Comparison of ENCODE assay signal across 8 cellular contexts in the genomic region with DNA sequence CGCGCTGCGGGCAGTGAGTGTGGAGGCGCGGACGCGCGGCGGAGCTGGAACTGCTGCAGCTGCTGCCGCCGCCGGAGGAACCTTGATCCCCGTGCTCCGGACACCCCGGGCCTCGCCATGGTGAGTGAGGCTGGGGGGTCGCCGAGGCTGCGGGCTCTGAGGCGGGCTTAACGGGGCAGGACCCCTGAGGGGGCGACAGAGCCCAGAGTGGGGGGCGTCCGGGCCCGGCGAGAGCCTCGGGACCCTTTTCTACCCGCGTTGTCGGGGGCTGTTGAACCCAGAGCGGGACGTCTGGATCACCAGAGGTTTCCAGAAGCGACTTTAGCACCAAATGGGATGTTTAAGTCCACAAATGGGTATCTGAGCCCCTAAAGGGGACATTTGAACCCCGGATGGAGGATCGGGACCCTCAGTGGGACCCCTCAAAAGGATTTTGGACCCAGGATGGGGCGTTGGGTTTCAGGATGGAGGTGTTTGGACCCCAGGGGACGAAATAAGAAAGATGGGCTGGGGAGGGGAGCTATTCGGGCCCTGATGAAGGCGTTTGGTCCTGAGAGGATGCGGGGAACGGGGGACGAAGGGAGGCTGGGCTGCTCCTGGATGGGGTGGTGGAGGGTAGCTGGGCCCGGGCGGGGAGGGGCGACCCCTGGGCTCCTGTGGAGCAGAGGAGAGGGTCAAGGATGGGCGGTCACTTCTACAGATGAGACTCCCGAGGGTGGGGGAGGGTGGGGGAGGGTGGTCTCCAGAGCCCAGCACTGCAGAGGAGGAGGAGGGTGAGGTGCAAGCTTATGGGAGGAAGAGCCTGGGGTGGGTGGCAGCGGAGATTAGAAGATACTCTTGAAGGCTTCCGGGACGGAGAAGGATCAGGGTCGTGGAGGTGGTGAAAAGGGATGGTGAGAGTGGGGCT. TPM values are rescaled to one million over a fixed set of nuclear protein-coding genes. Genes with fewer than 3 reads are reported as not detected.
A peak's percentile ranks its signal among the peaks of the same experiment; 100 is the strongest.
DNase-seq lines count a peak whose midpoint lies in the region; ATAC-seq, FAIRE-seq and TF ChIP-seq lines count a peak whose summit lies in the region.

Gene CALM3, plus strand, starts transcription at position 13 of the 907 bp plus-strand sequence. Its CDS starts 105 bp downstream, at position 118.

- peaks cover 0 to 4% (median 0%) of the 10 kb centered on the region in 4 donors for H3K36me3 ChIP-seq in right lobe of liver

- H3K4me1 Mint-ChIP-seq in central memory CD8-positive, alpha-beta T cell = peaks cover 25% of the 10 kb centered on the region

- DNase-seq in NAMALWA (ENCODE audit: low spot score) (peak; percentile 28), right lobe of liver (peak; percentile 41 to 69 (median 51)), superior temporal gyrus (ENCODE audit: extremely low spot score) (peak; percentile 45), GOT3 (lab: John Stamatoyannopoulos, UW) (no peak), RCC 7860 (ENCODE audit: low spot score) (no peak)
- DNase-seq in central memory CD8-positive, alpha-beta T cell (ENCODE audit: low spot score in 2 of 2) = no peak

- TF ChIP-seq CTCF in right lobe of liver (IDR thresholded peaks at IDR 0.05) = no peak

- no peaks in the 10 kb centered on the region for H3K9me3 ChIP-seq in right lobe of liver

- WGBS in right lobe of liver (ENCODE audit: insufficient coverage, low coverage, low lambda C conversion rate, missing lambda C conversion rate) = under 1% methylated on average over 27 of the region's 51 CpGs

- H3K9me3 Mint-ChIP-seq in central memory CD8-positive, alpha-beta T cell = peaks cover 8% of the 10 kb centered on the region

- no peaks in the 10 kb centered on the region for H3K27me3 ChIP-seq in right lobe of liver

- H3K36me3 Mint-ChIP-seq in central memory CD8-positive, alpha-beta T cell (ENCODE audit: insufficient read depth) = peaks cover 18% of the 10 kb centered on the region

- no peaks in the 10 kb centered on the region for H3K27me3 Mint-ChIP-seq in central memory CD8-positive, alpha-beta T cell

- no peak for FAIRE-seq in RCC 7860 (lab: Jason Lieb, UNC)

- intact Hi-C loops in right lobe of liver (cut with DNase I) = no loop called here

- H3K27ac ChIP-seq in right lobe of liver = peak within 1 kb of the TSS; percentile 95 to 100 (median 98)

- TF ChIP-seq POLR2A in GM10847 (IDR thresholded peaks at IDR 0.05; ENCODE audit: extremely low read depth, insufficient read length) (peak; percentile 70), right lobe of liver (IDR thresholded peaks at IDR 0.05) (peak; percentile 90)

- peaks cover 0 to 40% (median 14%) of the 10 kb centered on the region in 4 donors for H3K4me1 ChIP-seq in right lobe of liver

- peak within 1 kb of the TSS; percentile 88 for H3K4me3 Mint-ChIP-seq in central memory CD8-positive, alpha-beta T cell

- peak within 1 kb of the TSS; percentile 99 to 100 (median 100) for H3K4me3 ChIP-seq in right lobe of liver

- H3K27ac Mint-ChIP-seq in central memory CD8-positive, alpha-beta T cell (ENCODE audit: low read depth) = peak within 1 kb of the TSS; percentile 96

- no peak for ATAC-seq in central memory CD8-positive, alpha-beta T cell (replicated peaks; ENCODE audit: extremely low read depth, poor library complexity, severe bottlenecking)
- ATAC-seq in right lobe of liver = no peak
- no peak for ATAC-seq in HG02642 (IDR thresholded peaks at IDR 0.05; ENCODE audit: poor library complexity, unreplicated experiment)

RNA-seq across cellular contexts. Expression of gene CALM3, which starts in this region (rescaled TPM):
- total RNA-seq in right lobe of liver = 100 to 1,000 TPM in 1 of 6 experiments, 10 to 100 TPM in 5; 83.8 to 119 (median 92.2) TPM

Comparison
In these comparisons a context has a peak if more than half of its experiments do, and no peak if none do; other contexts are left out.
1. DNase-seq: peak in NAMALWA (single experiment), right lobe of liver (3 of 3) and superior temporal gyrus (single experiment); none in central memory CD8-positive, alpha-beta T cell (0 of 2), GOT3 (single experiment) and RCC 7860 (single experiment).